Comparison of ENCODE assay signal across 9 cellular contexts in genomic region chr4:24794916-24795665, GRCh38. TPM values are rescaled to one million over a fixed set of nuclear protein-coding genes. Genes with fewer than 3 reads are reported as not detected.
DNase-seq lines count a peak whose midpoint lies in the region; ATAC-seq, FAIRE-seq and TF ChIP-seq lines count a peak whose summit lies in the region.
"Had no signal": no experiment of that assay in that cellular context is flagged by ENCODE, and none has a peak within 500 bp of the region (broad histone marks: within the 10 kb centered on the region; RNA-seq: fewer than 3 reads in every experiment).

Gene SOD3, plus strand, starts transcription at chr4:24795573. Its CDS starts 3,949 bp downstream, at chr4:24799522.

- TF ChIP-seq POLR2A in gastroesophageal sphincter (IDR thresholded peaks at IDR 0.05) (peak; percentile 86 to 94), GM12892 (IDR thresholded peaks at IDR 0.05; ENCODE audit: low read depth, low read length) (no peak)

- peaks cover 13% of the 10 kb centered on the region for H3K27me3 Mint-ChIP-seq in activated CD8-positive, alpha-beta T cell treated with anti-CD3 and anti-CD28 coated beads, Interleukin-2, amount 10 ng/mL, durations not matched to agents 7 days and 5 days (ENCODE audit: low read depth)
- H3K27me3 Mint-ChIP-seq in stimulated activated naive CD8-positive, alpha-beta T cell treated with anti-CD3 and anti-CD28 coated beads, Interleukin-15, amount 100 ng/mL, for 72 hours: peaks cover 32% of the 10 kb centered on the region

- no peak for TF ChIP-seq EP300 in gastroesophageal sphincter (IDR thresholded peaks at IDR 0.05)

- CTCF ChIA-PET in activated CD8-positive, alpha-beta T cell treated with anti-CD3 and anti-CD28 coated beads, Interleukin-2, amount 10 ng/mL, durations not matched to agents 7 days and 5 days (lab: Charles Lee): no interaction called here

- DNase-seq in AG10803 (ENCODE audit: low read depth): peak; percentile 92
- peak; percentile 45 for DNase-seq in RCC 7860 (ENCODE audit: low spot score)
- no peak for DNase-seq in AML-193 (lab: John Stamatoyannopoulos, UW)
- DNase-seq in GM12892 (ENCODE audit: insufficient read length): no peak
- no peak for DNase-seq in activated CD8-positive, alpha-beta T cell treated with anti-CD3 and anti-CD28 coated beads, Interleukin-2, amount 10 ng/mL, durations not matched to agents 7 days and 5 days
- no peak for DNase-seq in stimulated activated naive CD8-positive, alpha-beta T cell treated with anti-CD3 and anti-CD28 coated beads, Interleukin-15, amount 100 ng/mL, for 72 hours

- no peak within 1 kb of the TSS for H3K4me3 Mint-ChIP-seq in activated CD8-positive, alpha-beta T cell treated with anti-CD3 and anti-CD28 coated beads, Interleukin-2, amount 10 ng/mL, durations not matched to agents 7 days and 5 days
- no peak within 1 kb of the TSS for H3K4me3 Mint-ChIP-seq in stimulated activated naive CD8-positive, alpha-beta T cell treated with anti-CD3 and anti-CD28 coated beads, Interleukin-15, amount 100 ng/mL, for 72 hours

- no peak for FAIRE-seq in RCC 7860 (lab: Jason Lieb, UNC)
- FAIRE-seq in GM12892 (lab: Jason Lieb, UNC): no peak

- ATAC-seq in gastroesophageal sphincter: peak; percentile 96
- ATAC-seq in activated CD8-positive, alpha-beta T cell treated with anti-CD3 and anti-CD28 coated beads, Interleukin-2, amount 10 ng/mL, durations not matched to agents 7 days and 5 days: no peak
- no peak for ATAC-seq in stimulated activated naive CD8-positive, alpha-beta T cell treated with anti-CD3 and anti-CD28 coated beads, Interleukin-15, amount 100 ng/mL, for 72 hours

- no peaks in the 10 kb centered on the region for H3K4me1 Mint-ChIP-seq in activated CD8-positive, alpha-beta T cell treated with anti-CD3 and anti-CD28 coated beads, Interleukin-2, amount 10 ng/mL, durations not matched to agents 7 days and 5 days (ENCODE audit: low read depth)
- no peaks in the 10 kb centered on the region for H3K4me1 Mint-ChIP-seq in stimulated activated naive CD8-positive, alpha-beta T cell treated with anti-CD3 and anti-CD28 coated beads, Interleukin-15, amount 100 ng/mL, for 72 hours

- H3K4me3 ChIP-seq in AG10803 (ENCODE audit: low read length) (peak within 1 kb of the TSS; percentile 62), gastroesophageal sphincter (peak within 1 kb of the TSS; percentile 47 to 58), neuron (ENCODE audit: low read length) (peak within 1 kb of the TSS; percentile 7)

- H3K27ac Mint-ChIP-seq in activated CD8-positive, alpha-beta T cell treated with anti-CD3 and anti-CD28 coated beads, Interleukin-2, amount 10 ng/mL, durations not matched to agents 7 days and 5 days: no peak within 1 kb of the TSS
- H3K27ac Mint-ChIP-seq in stimulated activated naive CD8-positive, alpha-beta T cell treated with anti-CD3 and anti-CD28 coated beads, Interleukin-15, amount 100 ng/mL, for 72 hours: peak within 1 kb of the TSS in 1 of 2 donors; percentile 62

- H3K27me3 ChIP-seq in gastroesophageal sphincter (no peaks in the 10 kb centered on the region), neuron (ENCODE audit: insufficient read depth, low read length) (peaks cover 3% of the 10 kb centered on the region)

- H3K27ac ChIP-seq in gastroesophageal sphincter: peak within 1 kb of the TSS; percentile 93 to 97 (median 94)

- H3K4me1 ChIP-seq in gastroesophageal sphincter (peaks cover 0 to 65% (median 10%) of the 10 kb centered on the region in 3 donors), neuron (ENCODE audit: insufficient read depth, low read length) (peaks cover 11% of the 10 kb centered on the region)

- H3K36me3 ChIP-seq in gastroesophageal sphincter (peaks cover 0 to 4% of the 10 kb centered on the region in 2 donors), neuron (ENCODE audit: insufficient read depth, low read length) (no peaks in the 10 kb centered on the region)

- H2AFZ ChIP-seq in neuron (ENCODE audit: low read depth, low read length): peak within 1 kb of the TSS; percentile 50

- TF ChIP-seq CTCF in AG10803 (conservative IDR thresholded peaks at IDR 0.05; ENCODE audit: low read length) (no peak), gastroesophageal sphincter (IDR thresholded peaks at IDR 0.05) (no peak)

- H3K9me3 ChIP-seq in gastroesophageal sphincter (no peaks in the 10 kb centered on the region), neuron (ENCODE audit: low read length) (peaks cover 2% of the 10 kb centered on the region)

- H3K9me3 Mint-ChIP-seq in activated CD8-positive, alpha-beta T cell treated with anti-CD3 and anti-CD28 coated beads, Interleukin-2, amount 10 ng/mL, durations not matched to agents 7 days and 5 days (ENCODE audit: insufficient read depth): no peaks in the 10 kb centered on the region
- no peaks in the 10 kb centered on the region for H3K9me3 Mint-ChIP-seq in stimulated activated naive CD8-positive, alpha-beta T cell treated with anti-CD3 and anti-CD28 coated beads, Interleukin-15, amount 100 ng/mL, for 72 hours

- WGBS in gastroesophageal sphincter (ENCODE audit: low coverage in 1 of 2), 2 donors: 2 to 10% methylated on average over 8 to 18 of the region's 21 CpGs

- H3K36me3 Mint-ChIP-seq in activated CD8-positive, alpha-beta T cell treated with anti-CD3 and anti-CD28 coated beads, Interleukin-2, amount 10 ng/mL, durations not matched to agents 7 days and 5 days (ENCODE audit: low read depth): no peaks in the 10 kb centered on the region

- POLR2A ChIA-PET in activated CD8-positive, alpha-beta T cell treated with anti-CD3 and anti-CD28 coated beads, Interleukin-2, amount 10 ng/mL, durations not matched to agents 7 days and 5 days (lab: Charles Lee): no interaction called here

RNA-seq across cellular contexts. Expression of gene SOD3, which starts in this region (rescaled TPM):
- total RNA-seq in gastroesophageal sphincter: 100 to 1,000 TPM; 199 to 801 (median 448) TPM
- polyA plus RNA-seq in GM12892 (2012; ENCODE audit: missing spikeins): not detected
- not detected for total RNA-seq in activated CD8-positive, alpha-beta T cell treated with anti-CD3 and anti-CD28 coated beads, Interleukin-2, amount 10 ng/mL, durations not matched to agents 7 days and 5 days
- total RNA-seq: T-helper 2 cell treated with Interferon-gamma antibody and Interleukin-4, amounts not matched to agents 100 ng/mL and 5 ng/mL, for 36 hours had no signal

Comparison
In these comparisons a context has a peak if more than half of its experiments do, and no peak if none do; other contexts are left out.
1. RNA of gene SOD3 (total RNA-seq): 199 to 801 TPM in gastroesophageal sphincter; not detected in activated CD8-positive, alpha-beta T cell treated with anti-CD3 and anti-CD28 coated beads, Interleukin-2, amount 10 ng/mL, durations not matched to agents 7 days and 5 days; every median in the first group is over 100 times any median in the second.
2. DNase-seq: peak in AG10803 (single experiment) and RCC 7860 (single experiment); none in AML-193 (0 of 2), GM12892 (single experiment), activated CD8-positive, alpha-beta T cell treated with anti-CD3 and anti-CD28 coated beads, Interleukin-2, amount 10 ng/mL, durations not matched to agents 7 days and 5 days (single experiment) and stimulated activated naive CD8-positive, alpha-beta T cell treated with anti-CD3 and anti-CD28 coated beads, Interleukin-15, amount 100 ng/mL, for 72 hours (0 of 2).
3. H3K4me3 ChIP-seq: peak in every context shown above with its lines; median percentile 62 in AG10803; 52 in gastroesophageal sphincter; 7 in neuron.